16 cellular contexts compared by ENCODE assay signal in the genomic region with DNA sequence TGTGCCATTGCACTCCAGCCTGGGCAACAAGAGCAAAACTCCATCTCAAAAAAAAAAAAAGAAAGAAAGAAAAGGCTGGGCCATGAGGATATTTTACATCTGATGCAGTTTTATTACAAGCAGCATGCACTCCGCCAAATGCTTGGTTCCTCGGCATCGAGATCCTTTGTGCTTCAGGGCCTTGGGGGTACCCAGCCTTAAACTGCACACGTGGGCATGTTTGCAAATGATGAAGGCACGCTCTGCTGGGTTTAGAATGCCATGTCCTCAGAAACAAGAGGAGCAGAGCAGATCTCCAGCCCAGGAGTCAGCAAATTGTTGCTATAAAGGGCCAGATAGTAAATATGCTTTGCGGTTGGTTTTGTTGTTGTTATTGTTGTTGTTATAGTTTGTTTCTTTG.
"Had no signal": no experiment of that assay in that cellular context is flagged by ENCODE, and none has a peak within 500 bp of the region (broad histone marks: within the 10 kb centered on the region; RNA-seq: fewer than 3 reads in every experiment).

No MANE protein-coding gene starts in this region.

- H3K27me3 ChIP-seq: heart left ventricle, upper lobe of left lung had no signal

- H3K9me3 ChIP-seq: heart left ventricle, upper lobe of left lung had no signal

- H3K79me2 ChIP-seq: parathyroid adenoma had no signal

- H3K4me3 ChIP-seq: heart left ventricle, upper lobe of left lung had no signal

- H3K36me3 Mint-ChIP-seq: activated naive CD8-positive, alpha-beta T cell treated with anti-CD3 and anti-CD28 coated beads, Interleukin-2, amount 10 ng/mL, durations not matched to agents 7 days and 5 days had no signal

- H3K27ac Mint-ChIP-seq: activated CD4-positive, alpha-beta memory T cell treated with anti-CD3 and anti-CD28 coated beads for 36 hours; activated naive CD8-positive, alpha-beta T cell treated with anti-CD3 and anti-CD28 coated beads, Interleukin-2, amount 10 ng/mL, durations not matched to agents 7 days and 5 days; activated T-cell treated with anti-CD3 and anti-CD28 coated beads, Interleukin-2, amount 50 U/mL, for 72 hours had no signal

- H3K4me1 Mint-ChIP-seq: activated naive CD8-positive, alpha-beta T cell treated with anti-CD3 and anti-CD28 coated beads, Interleukin-2, amount 10 ng/mL, durations not matched to agents 7 days and 5 days; stimulated activated effector memory CD8-positive, alpha-beta T cell treated with anti-CD3 and anti-CD28 coated beads, Interleukin-12 subunit alpha, Interleukin-12 subunit beta, amount 100 ng/mL, for 72 hours had no signal

- FAIRE-seq: bronchial epithelial cell, colon, frontal cortex, keratinocyte, small intestine had no signal

- H3K4me3 Mint-ChIP-seq: activated CD4-positive, alpha-beta memory T cell treated with anti-CD3 and anti-CD28 coated beads for 36 hours; activated naive CD8-positive, alpha-beta T cell treated with anti-CD3 and anti-CD28 coated beads, Interleukin-2, amount 10 ng/mL, durations not matched to agents 7 days and 5 days; activated T-cell treated with anti-CD3 and anti-CD28 coated beads, Interleukin-2, amount 50 U/mL, for 72 hours; mesothelial cell of epicardium; stimulated activated effector memory CD8-positive, alpha-beta T cell treated with anti-CD3 and anti-CD28 coated beads, Interleukin-12 subunit alpha, Interleukin-12 subunit beta, amount 100 ng/mL, for 72 hours had no signal

- ATAC-seq: activated T-cell treated with anti-CD3 and anti-CD28 coated beads, Interleukin-2, amount 50 U/mL, for 72 hours; heart left ventricle; left ventricle myocardium superior; stimulated activated effector memory CD8-positive, alpha-beta T cell treated with anti-CD3 and anti-CD28 coated beads, Interleukin-12 subunit alpha, Interleukin-12 subunit beta, amount 100 ng/mL, for 72 hours had no signal

- H3K9ac ChIP-seq: parathyroid adenoma had no signal

- H3K27me3 Mint-ChIP-seq: activated CD4-positive, alpha-beta memory T cell treated with anti-CD3 and anti-CD28 coated beads for 36 hours; activated naive CD8-positive, alpha-beta T cell treated with anti-CD3 and anti-CD28 coated beads, Interleukin-2, amount 10 ng/mL, durations not matched to agents 7 days and 5 days had no signal

- H3K9me3 Mint-ChIP-seq: activated CD4-positive, alpha-beta memory T cell treated with anti-CD3 and anti-CD28 coated beads for 36 hours; activated naive CD8-positive, alpha-beta T cell treated with anti-CD3 and anti-CD28 coated beads, Interleukin-2, amount 10 ng/mL, durations not matched to agents 7 days and 5 days; activated T-cell treated with anti-CD3 and anti-CD28 coated beads, Interleukin-2, amount 50 U/mL, for 72 hours; mesothelial cell of epicardium; stimulated activated effector memory CD8-positive, alpha-beta T cell treated with anti-CD3 and anti-CD28 coated beads, Interleukin-12 subunit alpha, Interleukin-12 subunit beta, amount 100 ng/mL, for 72 hours had no signal

- H3K4me1 ChIP-seq: parathyroid adenoma had no signal

- H3K27ac ChIP-seq: heart left ventricle, parathyroid adenoma had no signal

- DNase-seq: activated CD4-positive, alpha-beta memory T cell treated with anti-CD3 and anti-CD28 coated beads for 36 hours; activated CD4-positive, alpha-beta T cell treated with anti-CD3 and anti-CD28 coated beads for 1 hour; activated naive CD8-positive, alpha-beta T cell treated with anti-CD3 and anti-CD28 coated beads, Interleukin-2, amount 10 ng/mL, durations not matched to agents 7 days and 5 days; activated T-cell treated with anti-CD3 and anti-CD28 coated beads, Interleukin-2, amount 50 U/mL, for 72 hours; anterior cingulate cortex; heart left ventricle; left ventricle myocardium superior; small intestine had no signal

- H2AFZ ChIP-seq: parathyroid adenoma had no signal
